In genomic region chr7:76291346-76292205, GRCh38 we compare ENCODE assay signal across 8 cellular contexts. TPM values are rescaled to one million over a fixed set of nuclear protein-coding genes. Genes with fewer than 3 reads are reported as not detected.
DNase-seq lines count a peak whose midpoint lies in the region; ATAC-seq, FAIRE-seq and TF ChIP-seq lines count a peak whose summit lies in the region.

No MANE protein-coding gene starts in this region.

- TF ChIP-seq CTCF in GM13976 (IDR thresholded peaks at IDR 0.05; ENCODE audit: borderline replicate concordance, control extremely low read depth, extremely low read depth, insufficient read depth, missing control alignments), result peak; percentile 96
- peak; percentile 55 for TF ChIP-seq CTCF in activated B cell treated with CpG ODN at 0.5 μM for 24 hours (IDR thresholded peaks at IDR 0.05)
- TF ChIP-seq CTCF in kidney (IDR thresholded peaks at IDR 0.05; ENCODE audit: borderline replicate concordance, extremely low read depth, insufficient read depth), result peak; percentile 99

- POLR2A ChIA-PET in activated B cell treated with CpG ODN at 0.5 μM for 24 hours (lab: Charles Lee), result interaction anchor here (0.7 to 1.0 kb wide), 5 partner anchors 10 to 66 kb away, joined by 3 to 5 read pairs (median 4); no protein-coding TSS in a partner anchor

- H3K36me3 ChIP-seq in kidney (ENCODE audit: control insufficient read depth in 1 of 2, insufficient read depth in 2 of 2, low read length in 2 of 2), result no peaks in the 10 kb centered on the region

- no peak overlapping the region for H3K4me3 Mint-ChIP-seq in activated B cell treated with CpG ODN at 0.5 μM for 24 hours

- CTCF ChIA-PET in activated B cell treated with CpG ODN at 0.5 μM for 24 hours (lab: Charles Lee), result interaction anchor here (1.3 to 4.7 kb wide), 4 partner anchors 9 to 26 kb away, joined by 3 to 41 read pairs (median 8); no protein-coding TSS in a partner anchor

- H3K36me3 Mint-ChIP-seq in activated B cell treated with CpG ODN at 0.5 μM for 24 hours (ENCODE audit: low read depth), result no peaks in the 10 kb centered on the region

- H3K9me3 ChIP-seq in kidney (ENCODE audit: control insufficient read depth in 1 of 2, low read length in 2 of 2), result no peaks in the 10 kb centered on the region

- peaks cover 7% of the 10 kb centered on the region for H3K4me1 Mint-ChIP-seq in activated B cell treated with CpG ODN at 0.5 μM for 24 hours

- FAIRE-seq in kidney (lab: Jason Lieb, UNC), result peak; percentile 57

- no peak overlapping the region for H3K27ac Mint-ChIP-seq in activated B cell treated with CpG ODN at 0.5 μM for 24 hours

- intact Hi-C loops in activated B cell treated with CpG ODN at 0.5 μM for 24 hours (cut with micrococcal nuclease) (loop anchor here (1.0 to 5.0 kb wide), 6 partner anchors 12 to 1041 kb away; no protein-coding TSS in a partner anchor), kidney (cut with DNase I) (no loop called here)

- H3K9me3 Mint-ChIP-seq in activated B cell treated with CpG ODN at 0.5 μM for 24 hours, result no peaks in the 10 kb centered on the region

- H3K4me1 ChIP-seq in kidney (ENCODE audit: control insufficient read depth in 1 of 2, insufficient read depth in 1 of 2, low read depth in 1 of 2, low read length in 2 of 2), result peaks cover 7 to 24% of the 10 kb centered on the region in 2 donors

- peak; percentile 99 for DNase-seq in A172 (ENCODE audit: low spot score)
- peak; percentile 94 for DNase-seq in GM13976 (ENCODE audit: low spot score)
- peak; percentile 69 for DNase-seq in NCI-H2107 treated with DMSO at 0.1 percent for 48 hours (lab: John Stamatoyannopoulos, UW; ENCODE audit: unreplicated experiment)
- peak; percentile 74 for DNase-seq in activated B cell treated with CpG ODN at 0.5 μM for 24 hours
- peak; percentile 73 for DNase-seq in central memory CD4-positive, alpha-beta T cell
- DNase-seq in kidney, result peak; percentile 97
- DNase-seq in stimulated activated CD4-positive, alpha-beta T cell treated with anti-CD3 and anti-CD28 coated beads, Interleukin-12 subunit alpha, Interleukin-12 subunit beta, amount 100 ng/mL, for 48 hours (ENCODE audit: low read depth in 2 of 3, low spot score in 1 of 3), result peak; percentile 84 to 99 (median 93)

- in situ Hi-C loops in GM13976 (cut with MboI; ENCODE audit: low sequenced_read_pairs, unreplicated experiment), result no loop called here

- H3K27ac ChIP-seq in kidney (ENCODE audit: low read depth in 2 of 2, low read length in 2 of 2), result peak overlapping the region; percentile 89 to 98

- peak overlapping the region; percentile 54 to 57 for H3K4me3 ChIP-seq in kidney (ENCODE audit: low read length in 2 of 2)

- peaks cover 9% of the 10 kb centered on the region for H3K27me3 Mint-ChIP-seq in activated B cell treated with CpG ODN at 0.5 μM for 24 hours

- peak overlapping the region; percentile 60 to 78 for H3K9ac ChIP-seq in kidney (ENCODE audit: low read length in 2 of 2)

- peak; percentile 68 for ATAC-seq in HG02943 (IDR thresholded peaks at IDR 0.05; ENCODE audit: low read depth, unreplicated experiment)
- peak; percentile 81 for ATAC-seq in activated B cell treated with CpG ODN at 0.5 μM for 24 hours (ENCODE audit: low read depth)

RNA-seq across cellular contexts. Expression of gene HSPB1, which starts 10.9 kb away (rescaled TPM):
- 235 and 382 TPM in 2 replicates for total RNA-seq in A172 (2014; rRNA removed; shearing (Covaris generic))
- total RNA-seq in activated B cell treated with CpG ODN at 0.5 μM for 24 hours (63.4 and 65.6 TPM in 2 replicates), kidney (1,012 TPM)
- polyA plus RNA-seq in kidney (ENCODE audit: insufficient read depth, low read depth, low replicate concordance), result 1,561 TPM

Comparison
In these comparisons a context has a peak if more than half of its experiments do, and no peak if none do; other contexts are left out.
1. Peak in every context shown above with its lines: DNase-seq, ATAC-seq, H3K4me3 ChIP-seq and H3K27ac ChIP-seq.